ENCODE assay signal across 1 cellular context in the genomic region with DNA sequence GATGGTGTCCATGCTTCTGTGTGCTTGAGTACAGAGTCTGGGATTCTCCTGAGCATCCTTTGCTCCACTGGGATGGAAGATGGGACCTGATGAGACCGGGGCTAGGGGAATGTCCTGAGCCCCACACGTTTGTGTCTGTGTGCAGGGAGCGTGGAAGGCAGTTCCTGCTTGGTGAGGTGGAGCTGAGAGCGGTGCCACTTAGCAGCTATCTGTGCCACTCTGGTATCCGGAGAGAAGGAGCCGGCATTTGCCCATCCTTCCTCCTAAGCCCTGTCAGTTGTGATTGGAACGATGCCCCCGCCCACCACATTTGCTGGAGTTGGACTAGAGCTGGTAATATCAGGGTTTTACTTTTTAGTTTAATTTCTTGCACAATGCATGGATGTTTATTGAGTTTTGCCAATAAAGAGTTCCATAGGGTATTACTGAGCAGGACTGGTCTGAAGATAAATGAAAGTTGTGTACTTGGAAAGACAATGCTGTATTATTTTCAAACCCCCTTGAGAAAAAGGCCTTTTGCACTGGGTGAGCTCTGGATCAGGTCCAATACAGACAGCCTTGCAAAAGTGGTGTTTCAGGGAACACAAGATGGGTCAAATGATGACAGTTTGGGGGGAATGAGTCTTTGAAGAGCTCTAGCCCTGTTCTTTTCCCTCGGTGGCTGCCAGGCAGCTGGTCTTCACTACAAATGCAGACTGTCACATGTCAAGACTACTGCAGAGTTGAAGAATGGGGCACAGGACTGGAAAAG.
TF ChIP-seq lines count a peak whose summit lies in the region.

No MANE protein-coding gene starts in this region.

TF ChIP-seq in SK-N-SH, 30 proteins besides CTCF, POLR2A, EP300 and RAD21 (continued from another document):
- TF ChIP-seq, protein P1, sequence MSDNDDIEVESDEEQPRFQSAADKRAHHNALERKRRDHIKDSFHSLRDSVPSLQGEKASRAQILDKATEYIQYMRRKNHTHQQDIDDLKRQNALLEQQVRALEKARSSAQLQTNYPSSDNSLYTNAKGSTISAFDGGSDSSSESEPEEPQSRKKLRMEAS (IDR thresholded peaks at IDR 0.05; ENCODE audit: low read depth), result no peak
- TF ChIP-seq RFX5 (IDR thresholded peaks at IDR 0.05; ENCODE audit: low read length) (no peak), ELF1 (IDR thresholded peaks at IDR 0.05) (no peak), RXRA (IDR thresholded peaks at IDR 0.05; ENCODE audit: borderline replicate concordance, low read depth) (no peak), TCF12 (IDR thresholded peaks at IDR 0.05) (no peak), TEAD4 (IDR thresholded peaks at IDR 0.05; ENCODE audit: borderline replicate concordance, insufficient read depth) (no peak)
- TF ChIP-seq, protein P2, sequence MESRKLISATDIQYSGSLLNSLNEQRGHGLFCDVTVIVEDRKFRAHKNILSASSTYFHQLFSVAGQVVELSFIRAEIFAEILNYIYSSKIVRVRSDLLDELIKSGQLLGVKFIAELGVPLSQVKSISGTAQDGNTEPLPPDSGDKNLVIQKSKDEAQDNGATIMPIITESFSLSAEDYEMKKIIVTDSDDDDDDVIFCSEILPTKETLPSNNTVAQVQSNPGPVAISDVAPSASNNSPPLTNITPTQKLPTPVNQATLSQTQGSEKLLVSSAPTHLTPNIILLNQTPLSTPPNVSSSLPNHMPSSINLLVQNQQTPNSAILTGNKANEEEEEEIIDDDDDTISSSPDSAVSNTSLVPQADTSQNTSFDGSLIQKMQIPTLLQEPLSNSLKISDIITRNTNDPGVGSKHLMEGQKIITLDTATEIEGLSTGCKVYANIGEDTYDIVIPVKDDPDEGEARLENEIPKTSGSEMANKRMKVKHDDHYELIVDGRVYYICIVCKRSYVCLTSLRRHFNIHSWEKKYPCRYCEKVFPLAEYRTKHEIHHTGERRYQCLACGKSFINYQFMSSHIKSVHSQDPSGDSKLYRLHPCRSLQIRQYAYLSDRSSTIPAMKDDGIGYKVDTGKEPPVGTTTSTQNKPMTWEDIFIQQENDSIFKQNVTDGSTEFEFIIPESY (IDR thresholded peaks at IDR 0.05; ENCODE audit: borderline replicate concordance, low read depth), result no peak
